Comparison of ENCODE assay signal across 12 cellular contexts in the genomic region with DNA sequence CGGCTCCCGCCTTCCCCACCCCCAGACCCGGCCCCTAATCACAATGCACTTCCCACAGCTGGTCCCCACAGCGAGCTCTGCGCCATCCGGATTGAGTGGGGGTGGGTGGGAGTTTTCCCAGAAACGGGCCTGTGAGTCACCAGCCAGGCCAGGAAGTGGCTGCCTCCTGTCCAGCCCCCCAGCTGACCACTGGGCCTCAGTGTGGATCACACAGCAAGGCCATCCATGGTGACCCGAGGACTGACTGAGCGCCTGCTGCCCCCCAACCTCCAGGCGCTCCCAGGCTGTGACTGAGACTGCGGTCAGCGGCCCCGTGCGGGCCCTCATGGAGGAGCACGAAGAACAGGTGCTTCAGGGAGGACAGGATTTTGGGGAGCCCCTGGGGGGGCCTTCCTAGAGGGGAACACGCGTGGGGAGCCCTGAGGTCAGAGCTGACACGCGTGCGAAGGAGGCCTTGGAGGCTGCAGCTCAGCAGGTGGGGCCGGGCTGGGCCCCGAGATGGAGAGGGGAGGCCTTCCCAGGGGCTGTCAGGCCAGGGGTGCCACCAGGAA. TPM values are rescaled to one million over a fixed set of nuclear protein-coding genes. Genes with fewer than 3 reads are reported as not detected.
DNase-seq lines count a peak whose midpoint lies in the region; ATAC-seq, FAIRE-seq and TF ChIP-seq lines count a peak whose summit lies in the region.
"Had no signal": no experiment of that assay in that cellular context is flagged by ENCODE, and none has a peak within 500 bp of the region (broad histone marks: within the 10 kb centered on the region; RNA-seq: fewer than 3 reads in every experiment).

No MANE protein-coding gene starts in this region.

- peak overlapping the region; percentile 20; the same call in 1 of the 2 replicates for H3K4me3 ChIP-seq in K562

- ATAC-seq in K562 (peak; percentile 68), T-cell (replicated peaks in 1 of 4) (no peak), GM19023 (IDR thresholded peaks at IDR 0.05; ENCODE audit: unreplicated experiment) (no peak), GM18519 (IDR thresholded peaks at IDR 0.05; ENCODE audit: low FRiP score, unreplicated experiment) (no peak)

- in situ Hi-C loops in K562 (cut with MboI): no loop called here

- H3K9me3 ChIP-seq in K562 (replicated peaks; ENCODE audit: control insufficient read depth, insufficient read depth, low read depth, low read length): no peaks in the 10 kb centered on the region

- H3K27me3 Mint-ChIP-seq in T-cell: no peaks in the 10 kb centered on the region
- H3K27me3 Mint-ChIP-seq: central memory CD8-positive, alpha-beta T cell had no signal

- no peak; a peak in 1 of 4 replicates for TF ChIP-seq RAD21 in K562 (CRISPR knock-in tag; conservative IDR thresholded peaks at IDR 0.05 in 1 of 2, IDR thresholded peaks at IDR 0.05 in 1 of 2)

- POLR2A ChIA-PET in K562 (lab: Yijun Ruan, JAX): interaction anchor here (0.5 to 0.8 kb wide), 4 partner anchors 11 to 147 kb away, joined by 3 to 5 read pairs (median 4); no protein-coding TSS in a partner anchor
- POLR2A ChIA-PET in T-cell (lab: Charles Lee): no interaction called here

- TF ChIP-seq EP300 in K562 (IDR thresholded peaks at IDR 0.05; ENCODE audit: low read length): peak; percentile 79; the same call in 1 of the 2 replicates

- peak overlapping the region; percentile 22 for H2AFZ ChIP-seq in K562 (ENCODE audit: low read depth, low read length)

- intact Hi-C loops in K562 (cut with micrococcal nuclease): no loop called here

- H3K36me3 Mint-ChIP-seq in T-cell: no peaks in the 10 kb centered on the region

- H3K4me1 Mint-ChIP-seq in T-cell: peaks cover 0 to 14% (median 0%) of the 10 kb centered on the region in 3 donors

- H3K4me1 ChIP-seq in K562 (replicated peaks in 1 of 2; ENCODE audit: control insufficient read depth in 2 of 2, insufficient read depth in 2 of 2, low read length in 2 of 2): peaks cover 23 to 71% of the 10 kb centered on the region in 2 experiments; a peak in 4 of 5 replicates

- H3K9ac ChIP-seq in K562 (ENCODE audit: insufficient read depth in 1 of 2, low read depth in 2 of 2, low read length in 2 of 2): peak overlapping the region; percentile 56 to 87; a peak in 3 of 4 replicates

- TF ChIP-seq POLR2A in K562 (conservative IDR thresholded peaks at IDR 0.05): no peak

- no peaks in the 10 kb centered on the region for H3K9me1 ChIP-seq in K562 (ENCODE audit: control insufficient read depth, insufficient read depth, low read length)

- CTCF ChIA-PET in K562 (lab: Yijun Ruan, JAX; ENCODE audit: low intra/inter-chr PET ratio): interaction anchor here (2.0 kb wide), 1 partner anchor 125 kb away, joined by 6 read pairs; no protein-coding TSS in a partner anchor
- CTCF ChIA-PET in T-cell (lab: Charles Lee): no interaction called here

- H3K4me2 ChIP-seq in K562 (ENCODE audit: insufficient read depth, low read length): peak overlapping the region; percentile 33

- no peaks in the 10 kb centered on the region for H3K36me3 ChIP-seq in K562 (ENCODE audit: control insufficient read depth, insufficient read depth, low read length)

- no peaks in the 10 kb centered on the region for H4K20me1 ChIP-seq in K562 (replicated peaks; ENCODE audit: control insufficient read depth, insufficient read depth, low read length)

- no TSS peak for BruUV-seq in K562 (replicated peaks; lab: Mats Ljungman, UMichigan)

- no peak overlapping the region for H3K27ac Mint-ChIP-seq in T-cell

- H3K27ac ChIP-seq in K562 (ENCODE audit: extremely low read depth, low read depth, low read length): peak overlapping the region; percentile 35; the same call in 2 of the 3 replicates

- no peaks in the 10 kb centered on the region for H3K79me2 ChIP-seq in K562 (ENCODE audit: control insufficient read depth, insufficient read depth, low read length)

- no peaks in the 10 kb centered on the region for H3K9me3 Mint-ChIP-seq in T-cell
- H3K9me3 Mint-ChIP-seq: central memory CD8-positive, alpha-beta T cell had no signal

- DNase-seq in GM10266 (ENCODE audit: extremely low spot score) (peak; percentile 13), K562 (ENCODE audit: extremely low read depth in 1 of 4, low spot score in 3 of 4) (peak; percentile 87 to 91 (median 88)), hepatic stellate cell (ENCODE audit: low spot score) (peak; percentile 95), smooth muscle cell of the brain vasculature (ENCODE audit: low read depth, low spot score) (peak; percentile 72), T-cell (no peak)
- no peak for DNase-seq in activated CD8-positive, alpha-beta memory T cell treated with anti-CD3 and anti-CD28 coated beads for 24 hours
- DNase-seq: activated CD8-positive, alpha-beta memory T cell treated with anti-CD3 and anti-CD28 coated beads, Interleukin-2, amount 50 U/mL, for 48 hours; DMS 273 treated with DMSO at 0.1 percent for 48 hours; occipital lobe had no signal

- no peak overlapping the region for H3K4me3 Mint-ChIP-seq in T-cell
- H3K4me3 Mint-ChIP-seq: central memory CD8-positive, alpha-beta T cell had no signal

- whole genome bisulfite sequencing in K562 (ENCODE audit: insufficient coverage, low coverage, missing lambda C conversion rate): 33% methylated on average over 21 of the region's 22 CpGs

- H3K27me3 ChIP-seq in K562 (ENCODE audit: control insufficient read depth in 2 of 2, insufficient read depth in 2 of 2, low read length in 2 of 2): no peaks in the 10 kb centered on the region

- TF ChIP-seq CTCF in GM10266 (IDR thresholded peaks at IDR 0.05; ENCODE audit: control insufficient read depth, insufficient read depth, low read depth, missing control alignments) (no peak), K562 (IDR thresholded peaks at IDR 0.05 in 2 of 3, conservative IDR thresholded peaks at IDR 0.05 in 1 of 3; ENCODE audit: insufficient read depth in 2 of 3, low read depth in 1 of 3, low read length in 3 of 3) (no peak)

- FAIRE-seq in K562 (lab: Jason Lieb, UNC): peak; percentile 93

TF ChIP-seq in K562, 482 proteins besides CTCF, POLR2A, EP300 and RAD21 (continues in another document):
- TF ChIP-seq, protein P1, sequence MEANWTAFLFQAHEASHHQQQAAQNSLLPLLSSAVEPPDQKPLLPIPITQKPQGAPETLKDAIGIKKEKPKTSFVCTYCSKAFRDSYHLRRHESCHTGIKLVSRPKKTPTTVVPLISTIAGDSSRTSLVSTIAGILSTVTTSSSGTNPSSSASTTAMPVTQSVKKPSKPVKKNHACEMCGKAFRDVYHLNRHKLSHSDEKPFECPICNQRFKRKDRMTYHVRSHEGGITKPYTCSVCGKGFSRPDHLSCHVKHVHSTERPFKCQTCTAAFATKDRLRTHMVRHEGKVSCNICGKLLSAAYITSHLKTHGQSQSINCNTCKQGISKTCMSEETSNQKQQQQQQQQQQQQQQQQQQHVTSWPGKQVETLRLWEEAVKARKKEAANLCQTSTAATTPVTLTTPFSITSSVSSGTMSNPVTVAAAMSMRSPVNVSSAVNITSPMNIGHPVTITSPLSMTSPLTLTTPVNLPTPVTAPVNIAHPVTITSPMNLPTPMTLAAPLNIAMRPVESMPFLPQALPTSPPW (CRISPR knock-in tag; IDR thresholded peaks at IDR 0.05): peak; percentile 76
- TF ChIP-seq POLR2AphosphoS2 (IDR thresholded peaks at IDR 0.05; ENCODE audit: low read length): no peak
- TF ChIP-seq, protein P2, sequence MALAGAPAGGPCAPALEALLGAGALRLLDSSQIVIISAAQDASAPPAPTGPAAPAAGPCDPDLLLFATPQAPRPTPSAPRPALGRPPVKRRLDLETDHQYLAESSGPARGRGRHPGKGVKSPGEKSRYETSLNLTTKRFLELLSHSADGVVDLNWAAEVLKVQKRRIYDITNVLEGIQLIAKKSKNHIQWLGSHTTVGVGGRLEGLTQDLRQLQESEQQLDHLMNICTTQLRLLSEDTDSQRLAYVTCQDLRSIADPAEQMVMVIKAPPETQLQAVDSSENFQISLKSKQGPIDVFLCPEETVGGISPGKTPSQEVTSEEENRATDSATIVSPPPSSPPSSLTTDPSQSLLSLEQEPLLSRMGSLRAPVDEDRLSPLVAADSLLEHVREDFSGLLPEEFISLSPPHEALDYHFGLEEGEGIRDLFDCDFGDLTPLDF (CRISPR knock-in tag; IDR thresholded peaks at IDR 0.05): no peak
- TF ChIP-seq CHCHD3 (CRISPR knock-in tag; IDR thresholded peaks at IDR 0.05): no peak
- no peak for TF ChIP-seq PTRF (tag; IDR thresholded peaks at IDR 0.05)
- TF ChIP-seq, protein P3, sequence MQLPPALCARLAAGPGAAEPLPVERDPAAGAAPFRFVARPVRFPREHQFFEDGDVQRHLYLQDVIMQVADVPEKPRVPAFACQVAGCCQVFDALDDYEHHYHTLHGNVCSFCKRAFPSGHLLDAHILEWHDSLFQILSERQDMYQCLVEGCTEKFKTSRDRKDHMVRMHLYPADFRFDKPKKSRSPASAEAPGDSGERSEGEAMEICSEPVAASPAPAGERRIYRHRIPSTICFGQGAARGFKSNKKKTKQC (CRISPR knock-in tag; IDR thresholded peaks at IDR 0.05): peak; percentile 41; the same call in 1 of the 2 replicates

RNA-seq across cellular contexts. Expression of a gene that starts 48.3 kb away (rescaled TPM):
- 149 and 838 TPM in 2 replicates for total RNA-seq in K562 (2011; cell fraction: chromatin; rRNA removed; ENCODE audit: low replicate concordance)
- total RNA-seq in K562 (2011; cell fraction: nucleolus; rRNA removed): 1,169 and 1,462 TPM in 2 replicates
- 493 and 520 TPM in 2 replicates for total RNA-seq in K562 (2011; cell fraction: nucleoplasm; rRNA removed)
- total RNA-seq in K562 (2014; rRNA removed) (217 and 294 TPM in 2 replicates), K562 (2014; rRNA removed; fragmentation: Illumina TruSeq; extraction: Trizol) (6.6 and 10.2 TPM in 2 replicates), K562 (2015; rRNA removed; fragmentation: Illumina TruSeq; extraction: Trizol) (55.3 and 55.5 TPM in 2 replicates), K562 (2021) (213 and 225 TPM in 2 replicates), T-cell (1 to 10 TPM in 3 of 5 donors, under 1 TPM in 2; 0.43 to 1.9 (median 1.1) TPM)
- polyA plus RNA-seq in K562 (2011; rRNA removed) (220 and 305 TPM in 2 replicates), K562 (2014; fragmentation: Illumina TruSeq; extraction: Trizol) (16.3 and 110 TPM in 2 replicates), K562 (2014; fragmentation: Nextera tagmentation; extraction: Ambion mirVana) (10 to 100 TPM in 1 of 2 experiments, 1 to 10 TPM in 1; 1.5 to 10.9 TPM), K562 (2014; rRNA removed) (286 and 294 TPM in 2 replicates)
- 390 and 1,175 TPM in 2 replicates for polyA plus RNA-seq in K562 (2011; cell fraction: cytosol; rRNA removed)
- 1,734 and 4,262 TPM in 2 replicates for polyA plus RNA-seq in K562 (2011; cell fraction: nucleus; rRNA removed)
- 148 and 194 TPM in 2 replicates for polyA plus RNA-seq in K562 (2012)
- 33.5 and 52.0 TPM in 2 replicates for polyA minus RNA-seq in K562 (2011; rRNA and poly(A)+ RNA removed)
- 222 and 294 TPM in 2 replicates for polyA minus RNA-seq in K562 (2011; cell fraction: cytosol; rRNA and poly(A)+ RNA removed)
- 630 and 998 TPM in 2 replicates for polyA minus RNA-seq in K562 (2011; cell fraction: nucleus; rRNA and poly(A)+ RNA removed)

Comparison
In these comparisons a context has a peak if more than half of its experiments do, and no peak if none do; other contexts are left out.
1. DNase-seq: peak in GM10266 (single experiment), K562 (4 of 4), hepatic stellate cell (single experiment) and smooth muscle cell of the brain vasculature (single experiment); none in T-cell (0 of 34) and activated CD8-positive, alpha-beta memory T cell treated with anti-CD3 and anti-CD28 coated beads for 24 hours (single experiment).